ENCODE assay signal across 8 cellular contexts in genomic region chr9:95508968-95509850, GRCh38. TPM values are rescaled to one million over a fixed set of nuclear protein-coding genes. Genes with fewer than 3 reads are reported as not detected.
A peak's percentile ranks its signal among the peaks of the same experiment; 100 is the strongest.
DNase-seq lines count a peak whose midpoint lies in the region; ATAC-seq and TF ChIP-seq lines count a peak whose summit lies in the region.

No MANE protein-coding gene starts in this region.

- TF ChIP-seq CTCF in kidney epithelial cell (IDR thresholded peaks at IDR 0.05; ENCODE audit: insufficient read depth, low read length, poor library complexity, severe bottlenecking) (no peak), spleen (IDR thresholded peaks at IDR 0.05 in 8 of 11, conservative IDR thresholded peaks at IDR 0.05 in 3 of 11) (no peak)

- peak; percentile 30 for DNase-seq in SKM-1 treated with dmso at 0.1 percent for 144 hours (lab: John Stamatoyannopoulos, UW; ENCODE audit: unreplicated experiment)
- no peak for DNase-seq in SKM-1 (lab: John Stamatoyannopoulos, UW; ENCODE audit: unreplicated experiment)
- peak; percentile 81 for DNase-seq in NCI-H2196 treated with DMSO at 0.1 percent for 48 hours (lab: John Stamatoyannopoulos, UW; ENCODE audit: unreplicated experiment)
- peak; percentile 55 for DNase-seq in activated CD4-positive, alpha-beta T cell treated with anti-CD3 and anti-CD28 coated beads for 1 hour
- peak; percentile 77 for DNase-seq in kidney epithelial cell (ENCODE audit: low read depth)
- peak; percentile 88 for DNase-seq in spleen

- no peaks in the 10 kb centered on the region for H3K36me3 ChIP-seq in kidney epithelial cell (ENCODE audit: control insufficient read depth, insufficient read depth, low read length)
- no peaks in the 10 kb centered on the region for H3K36me3 ChIP-seq in spleen

- no peak for TF ChIP-seq POLR2A in spleen (IDR thresholded peaks at IDR 0.05)

- 0 to 2% (median 1%) methylated on average over 40 to 48 of the region's 48 CpGs for WGBS in spleen, 5 donors

- ATAC-seq in HG03097 (IDR thresholded peaks at IDR 0.05; ENCODE audit: low FRiP score, unreplicated experiment) = peak; percentile 28

- intact Hi-C loops in spleen (cut with DNase I; ENCODE audit: low total_unique reads) = no loop called here

- peak overlapping the region; percentile 65 for H3K4me3 ChIP-seq in kidney epithelial cell (ENCODE audit: low read depth, low read length)
- peak overlapping the region; percentile 53 to 89 (median 70) for H3K4me3 ChIP-seq in spleen

- H3K27ac ChIP-seq in cingulate gyrus (ENCODE audit: low read depth, low read length) (peak overlapping the region; percentile 75), spleen (peak overlapping the region in 7 of 8 donors; percentile 67 to 90 (median 88))

- H3K9me3 ChIP-seq in spleen = no peaks in the 10 kb centered on the region

- H3K27me3 ChIP-seq in kidney epithelial cell (ENCODE audit: control insufficient read depth, insufficient read depth, low read length) (no peaks in the 10 kb centered on the region), spleen (replicated peaks in 1 of 7) (peaks cover 0 to 100% (median 37%) of the 10 kb centered on the region in 7 donors)

- H3K4me1 ChIP-seq in spleen = peaks cover 15 to 84% (median 62%) of the 10 kb centered on the region in 6 donors

RNA-seq across cellular contexts. Expression of gene PTCH1, which starts 7.6 kb away (rescaled TPM):
- total RNA-seq in kidney epithelial cell = 2.8 and 7.3 TPM in 2 replicates
- 10 to 100 TPM; 10.8 to 32.1 (median 12.4) TPM for total RNA-seq in spleen
- 1 to 10 TPM in 2 of 3 donors, under 1 TPM in 1; 0.70 to 2.1 (median 1.5) TPM for polyA plus RNA-seq in spleen
